Comparison of ENCODE assay signal across 8 cellular contexts in genomic region chr2:38508311-38509039, GRCh38.
DNase-seq lines count a peak whose midpoint lies in the region; ATAC-seq and TF ChIP-seq lines count a peak whose summit lies in the region.

No MANE protein-coding gene starts in this region.

- no peaks in the 10 kb centered on the region for H3K27me3 ChIP-seq in mesenchymal stem cell (ENCODE audit: control insufficient read depth in 1 of 2, insufficient read depth in 1 of 2, low read length in 2 of 2)

- peak overlapping the region in 1 of 2 experiments; percentile 40 for H3K4ac ChIP-seq in mesenchymal stem cell (ENCODE audit: low read depth in 1 of 2, low read length in 2 of 2)

- DNase-seq in GM12864 (ENCODE audit: low read depth): peak; percentile 73
- peak; percentile 78 for DNase-seq in NCI-H526 treated with DMSO at 0.1 percent for 48 hours (lab: John Stamatoyannopoulos, UW)
- peak; percentile 58 to 74 for DNase-seq in activated CD4-positive, alpha-beta T cell treated with anti-CD3 and anti-CD28 coated beads, Interleukin-2, amount 50 U/mL, for 24 hours (ENCODE audit: low read depth in 1 of 2, low spot score in 1 of 2)
- DNase-seq in effector CD8-positive, alpha-beta T cell (lab: John Stamatoyannopoulos, UW): peak; percentile 66
- peak; percentile 91 for DNase-seq in mesenchymal stem cell
- DNase-seq in stimulated activated CD8-positive, alpha-beta memory T cell treated with anti-CD3 and anti-CD28 coated beads, Interleukin-15, amount 100 ng/mL, for 4 hours (ENCODE audit: low read depth in 2 of 2): peak; percentile 36 to 60

- H2BK15ac ChIP-seq in mesenchymal stem cell (ENCODE audit: low read depth, poor library complexity, severe bottlenecking): no peak overlapping the region

- ATAC-seq in HG03280 (IDR thresholded peaks at IDR 0.05; ENCODE audit: unreplicated experiment) (peak; percentile 89), HG02870 (IDR thresholded peaks at IDR 0.05; ENCODE audit: unreplicated experiment) (no peak)

- H2AK5ac ChIP-seq in mesenchymal stem cell (ENCODE audit: low read length, severe bottlenecking): no peak overlapping the region

- H3K27ac ChIP-seq in mesenchymal stem cell (ENCODE audit: low read length, poor library complexity, severe bottlenecking): no peak overlapping the region

- no peak overlapping the region for H3K9ac ChIP-seq in mesenchymal stem cell (ENCODE audit: low read length)

- no peak overlapping the region for H3K4me2 ChIP-seq in mesenchymal stem cell (ENCODE audit: low read length, poor library complexity, severe bottlenecking)

- no peak overlapping the region for H3K23ac ChIP-seq in mesenchymal stem cell (ENCODE audit: low read length in 2 of 2)

- no peaks in the 10 kb centered on the region for H3K79me1 ChIP-seq in mesenchymal stem cell (replicated peaks; ENCODE audit: low read length, poor library complexity, severe bottlenecking)

- H2AFZ ChIP-seq in mesenchymal stem cell (ENCODE audit: low read depth, low read length): no peak overlapping the region

- H3K4me3 ChIP-seq in GM12864 (ENCODE audit: low read depth, low read length): no peak overlapping the region
- H3K4me3 ChIP-seq in mesenchymal stem cell (ENCODE audit: insufficient read depth in 1 of 2, low read depth in 1 of 2, low read length in 2 of 2): no peak overlapping the region

- H3K9me3 ChIP-seq in mesenchymal stem cell (ENCODE audit: control insufficient read depth, low read length): no peaks in the 10 kb centered on the region

- peak overlapping the region; percentile 0 to 50 for H2BK12ac ChIP-seq in mesenchymal stem cell (ENCODE audit: low read length in 2 of 2)

- H2BK120ac ChIP-seq in mesenchymal stem cell (ENCODE audit: low read depth, low read length): no peak overlapping the region

- H3K14ac ChIP-seq in mesenchymal stem cell (ENCODE audit: low read length in 2 of 2): no peak overlapping the region

- no peak overlapping the region for H4K91ac ChIP-seq in mesenchymal stem cell (ENCODE audit: low read length)

- H3K36me3 ChIP-seq in mesenchymal stem cell (ENCODE audit: control insufficient read depth in 1 of 2, insufficient read depth in 2 of 2, low read depth in 1 of 2, low read length in 2 of 2): no peaks in the 10 kb centered on the region

- H3K4me1 ChIP-seq in mesenchymal stem cell (ENCODE audit: control insufficient read depth, insufficient read depth, low read depth, low read length): peaks cover 6% of the 10 kb centered on the region

- no peak overlapping the region for H2BK5ac ChIP-seq in mesenchymal stem cell (ENCODE audit: low read depth, low read length, poor library complexity, severe bottlenecking)

- peak overlapping the region; percentile 8 for H4K8ac ChIP-seq in mesenchymal stem cell (ENCODE audit: low read length)

- 28% methylated on average over 10 of the region's 10 CpGs for WGBS in mesenchymal stem cell

- peak overlapping the region in 1 of 2 experiments; percentile 6 for H3K18ac ChIP-seq in mesenchymal stem cell (ENCODE audit: low read depth in 1 of 2, low read length in 2 of 2)

- TF ChIP-seq CTCF in GM12864 (IDR thresholded peaks at IDR 0.05; ENCODE audit: low read depth, low read length, missing control alignments): peak; percentile 87
